In the genomic region with DNA sequence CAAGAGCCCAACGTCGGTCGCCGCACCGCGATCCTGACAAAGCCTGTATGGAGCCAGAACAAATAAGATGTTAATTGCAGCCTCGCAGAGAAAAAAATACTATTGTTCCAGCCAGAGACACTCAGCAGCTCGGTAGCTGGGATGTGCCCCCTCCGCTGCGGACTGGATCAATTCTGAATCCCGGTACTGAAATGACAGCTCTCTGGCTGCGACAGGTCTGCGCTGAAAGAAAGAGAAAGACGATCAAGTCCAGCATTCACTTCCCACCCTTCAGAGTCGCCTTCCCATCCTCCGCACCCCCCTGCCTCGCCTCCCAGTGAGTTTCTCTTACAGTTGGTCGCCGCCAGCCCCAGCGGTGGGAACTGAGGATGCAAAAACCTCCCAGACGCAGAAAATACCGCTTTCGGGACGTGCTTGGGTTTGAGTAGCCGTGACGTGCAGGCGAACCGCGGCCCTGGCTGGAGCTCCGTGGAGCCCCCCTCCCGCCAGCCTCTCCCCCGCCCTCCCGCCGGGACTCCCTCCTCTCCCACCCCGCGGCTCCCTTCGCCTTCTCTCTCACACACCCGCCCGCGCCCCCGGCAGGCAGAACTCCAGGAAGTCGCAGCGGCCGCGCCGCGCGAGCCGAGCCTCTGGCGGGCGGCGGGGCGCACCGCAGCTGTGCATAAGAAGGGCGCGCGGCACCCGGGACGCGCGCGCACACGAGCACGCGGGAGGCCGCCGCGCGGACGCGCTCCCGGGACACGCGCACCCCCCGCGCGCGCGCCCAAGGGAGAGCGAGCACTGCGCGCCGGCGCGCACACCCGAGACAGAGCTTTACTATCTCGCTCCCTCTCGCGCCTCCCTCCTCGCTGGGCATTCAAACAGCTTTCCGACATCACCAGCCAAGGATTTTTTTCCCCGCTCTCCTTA, we compare ENCODE assay signal across 1 cellular context.
TF ChIP-seq lines count a peak whose summit lies in the region.

A gene (plus strand): TSS at position 780 of the 909 bp plus-strand sequence. CDS start 3,394 bp downstream, outside the sequence.

TF ChIP-seq in WTC11, 78 proteins besides CTCF, POLR2A, EP300 and RAD21 (continued from another document):
- TF ChIP-seq, protein P1, sequence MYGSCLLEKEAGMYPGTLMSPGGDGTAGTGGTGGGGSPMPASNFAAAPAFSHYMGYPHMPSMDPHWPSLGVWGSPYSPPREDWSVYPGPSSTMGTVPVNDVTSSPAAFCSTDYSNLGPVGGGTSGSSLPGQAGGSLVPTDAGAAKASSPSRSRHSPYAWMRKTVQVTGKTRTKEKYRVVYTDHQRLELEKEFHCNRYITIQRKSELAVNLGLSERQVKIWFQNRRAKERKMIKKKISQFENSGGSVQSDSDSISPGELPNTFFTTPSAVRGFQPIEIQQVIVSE (CRISPR knock-in tag; IDR thresholded peaks at IDR 0.05; ENCODE audit: borderline replicate concordance) = no peak
- no peak for TF ChIP-seq ZNF396 (CRISPR knock-in tag; IDR thresholded peaks at IDR 0.05; ENCODE audit: borderline replicate concordance)
- TF ChIP-seq, protein P2, sequence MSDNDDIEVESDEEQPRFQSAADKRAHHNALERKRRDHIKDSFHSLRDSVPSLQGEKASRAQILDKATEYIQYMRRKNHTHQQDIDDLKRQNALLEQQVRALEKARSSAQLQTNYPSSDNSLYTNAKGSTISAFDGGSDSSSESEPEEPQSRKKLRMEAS (CRISPR knock-in tag; IDR thresholded peaks at IDR 0.05) = no peak
- TF ChIP-seq, protein P3, sequence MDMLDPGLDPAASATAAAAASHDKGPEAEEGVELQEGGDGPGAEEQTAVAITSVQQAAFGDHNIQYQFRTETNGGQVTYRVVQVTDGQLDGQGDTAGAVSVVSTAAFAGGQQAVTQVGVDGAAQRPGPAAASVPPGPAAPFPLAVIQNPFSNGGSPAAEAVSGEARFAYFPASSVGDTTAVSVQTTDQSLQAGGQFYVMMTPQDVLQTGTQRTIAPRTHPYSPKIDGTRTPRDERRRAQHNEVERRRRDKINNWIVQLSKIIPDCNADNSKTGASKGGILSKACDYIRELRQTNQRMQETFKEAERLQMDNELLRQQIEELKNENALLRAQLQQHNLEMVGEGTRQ (CRISPR knock-in tag; IDR thresholded peaks at IDR 0.05) = no peak
